8 cellular contexts compared by ENCODE assay signal in the genomic region with DNA sequence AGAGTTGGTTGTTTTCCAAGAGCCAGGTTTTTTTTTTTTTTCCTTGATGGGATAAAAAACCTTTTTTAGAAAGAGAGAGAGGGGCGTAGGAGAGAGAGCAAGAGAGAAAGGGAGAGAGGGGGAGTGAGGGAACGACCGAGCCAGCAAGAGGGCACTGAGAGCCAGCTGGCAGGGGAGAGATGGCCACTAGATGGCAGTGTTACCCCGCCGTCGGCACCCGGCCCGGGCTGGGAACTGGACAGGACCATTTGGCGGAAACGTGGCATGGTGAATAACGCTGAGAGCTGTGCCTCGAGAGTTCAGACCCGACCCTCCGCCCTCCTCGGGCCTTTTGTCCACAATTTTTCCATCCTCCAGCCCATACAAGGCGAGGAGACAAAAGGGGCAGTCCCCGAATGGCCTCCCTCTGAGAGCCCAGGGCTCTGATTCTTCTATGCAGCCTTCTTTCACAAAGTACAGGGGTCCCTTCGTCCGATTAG.
DNase-seq lines count a peak whose midpoint lies in the region; ATAC-seq and TF ChIP-seq lines count a peak whose summit lies in the region.

No MANE protein-coding gene starts in this region.

- POLR2A ChIA-PET in WTC11 (lab: Charles Lee) = interaction anchor here (0.8 kb wide), 1 partner anchor 942 kb away, joined by 6 read pairs; no protein-coding TSS in a partner anchor

- TF ChIP-seq CTCF in WTC11 (IDR thresholded peaks at IDR 0.05) = peak; percentile 92

- H3K36me3 Mint-ChIP-seq in WTC11 = no peaks in the 10 kb centered on the region

- no peak overlapping the region for H3K27ac Mint-ChIP-seq in WTC11

- peaks cover 39% of the 10 kb centered on the region for H3K4me1 Mint-ChIP-seq in WTC11

- peaks cover 2% of the 10 kb centered on the region; the same call in 1 of the 2 replicates for H3K27me3 Mint-ChIP-seq in WTC11 (ENCODE audit: low read depth)

- ATAC-seq in GM18868 (IDR thresholded peaks at IDR 0.05; ENCODE audit: unreplicated experiment) = peak; percentile 88
- ATAC-seq in HG03103 (IDR thresholded peaks at IDR 0.05; ENCODE audit: low read depth, unreplicated experiment) = peak; percentile 85
- ATAC-seq in WTC11 = peak; percentile 94

- H3K4me3 Mint-ChIP-seq in WTC11 = peak overlapping the region; percentile 53

- peak; percentile 82 for DNase-seq in AG08395 (ENCODE audit: low spot score)
- DNase-seq in NCI-H2171 (lab: John Stamatoyannopoulos, UW) = peak; percentile 60
- peak; percentile 94 for DNase-seq in WTC11 (ENCODE audit: low spot score)
- peak in 60 of 61 donors; percentile 18 to 91 (median 78) for DNase-seq in caudate nucleus (lab: John Stamatoyannopoulos, UW)
- peak; percentile 94 for DNase-seq in islet precursor cell
- DNase-seq in stimulated activated CD4-positive, alpha-beta T cell treated with anti-CD3 and anti-CD28 coated beads, Interleukin-15, amount 100 ng/mL, for 1 hour (ENCODE audit: low read depth in 1 of 2, low spot score in 1 of 2) = peak; percentile 42 to 71

- peak overlapping the region; percentile 9 for H3K27ac ChIP-seq in caudate nucleus (ENCODE audit: low read depth, low read length)

- CTCF ChIA-PET in WTC11 (lab: Charles Lee) = interaction anchor here (0.5 to 2.0 kb wide), 28 partner anchors 10 to 1688 kb away, joined by 3 to 16 read pairs (median 3); partner anchors contain the start of genes FANCL and VRK2

- no peaks in the 10 kb centered on the region for H3K9me3 Mint-ChIP-seq in WTC11

TF ChIP-seq in WTC11, 78 proteins besides CTCF, POLR2A, EP300 and RAD21:
- TF ChIP-seq ATF1 (CRISPR knock-in tag; IDR thresholded peaks at IDR 0.05) (no peak), MLX (CRISPR knock-in tag; IDR thresholded peaks at IDR 0.05) (no peak), CREM (CRISPR knock-in tag; IDR thresholded peaks at IDR 0.05) (no peak), MAX (CRISPR knock-in tag; IDR thresholded peaks at IDR 0.05) (peak; percentile 81; the same call in 1 of the 2 replicates), SP1 (CRISPR knock-in tag; conservative IDR thresholded peaks at IDR 0.05) (0 out of 2 replicates have a peak, but pooled peaks have one; percentile 36), ZNF121 (CRISPR knock-in tag; IDR thresholded peaks at IDR 0.05) (peak; percentile 87)
- TF ChIP-seq, protein P1, sequence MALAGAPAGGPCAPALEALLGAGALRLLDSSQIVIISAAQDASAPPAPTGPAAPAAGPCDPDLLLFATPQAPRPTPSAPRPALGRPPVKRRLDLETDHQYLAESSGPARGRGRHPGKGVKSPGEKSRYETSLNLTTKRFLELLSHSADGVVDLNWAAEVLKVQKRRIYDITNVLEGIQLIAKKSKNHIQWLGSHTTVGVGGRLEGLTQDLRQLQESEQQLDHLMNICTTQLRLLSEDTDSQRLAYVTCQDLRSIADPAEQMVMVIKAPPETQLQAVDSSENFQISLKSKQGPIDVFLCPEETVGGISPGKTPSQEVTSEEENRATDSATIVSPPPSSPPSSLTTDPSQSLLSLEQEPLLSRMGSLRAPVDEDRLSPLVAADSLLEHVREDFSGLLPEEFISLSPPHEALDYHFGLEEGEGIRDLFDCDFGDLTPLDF (CRISPR knock-in tag; IDR thresholded peaks at IDR 0.05) = peak; percentile 46; the same call in 1 of the 2 replicates

Comparison
In these comparisons a context has a peak if more than half of its experiments do, and no peak if none do; other contexts are left out.
1. Peak in every context shown above with its lines: DNase-seq, ATAC-seq and H3K27ac ChIP-seq.